Comparison of ENCODE assay signal across 1 cellular context in the genomic region with DNA sequence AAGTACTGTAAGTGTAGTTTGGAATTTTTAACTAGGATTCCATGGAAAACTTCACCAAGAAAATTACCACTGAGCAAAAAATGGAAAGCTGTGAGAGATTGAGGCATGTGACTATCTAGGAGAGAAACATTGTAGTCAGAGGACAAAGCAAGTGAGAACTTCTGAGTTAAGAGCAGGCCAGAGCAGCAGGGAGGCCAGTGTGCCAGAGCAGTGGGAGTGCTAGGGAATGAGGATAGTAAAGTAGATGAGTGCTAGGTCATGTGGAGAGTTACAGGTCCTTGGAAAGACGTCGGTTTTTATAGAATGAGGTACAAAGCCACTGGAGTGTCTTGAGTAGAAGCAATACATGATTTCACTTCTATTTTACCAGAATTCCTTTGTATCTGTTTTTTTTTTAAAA.
TF ChIP-seq lines count a peak whose summit lies in the region.

No MANE protein-coding gene starts in this region.

TF ChIP-seq in WTC11, 78 proteins besides CTCF, POLR2A, EP300 and RAD21 (continued from another document):
- TF ChIP-seq, protein P1, sequence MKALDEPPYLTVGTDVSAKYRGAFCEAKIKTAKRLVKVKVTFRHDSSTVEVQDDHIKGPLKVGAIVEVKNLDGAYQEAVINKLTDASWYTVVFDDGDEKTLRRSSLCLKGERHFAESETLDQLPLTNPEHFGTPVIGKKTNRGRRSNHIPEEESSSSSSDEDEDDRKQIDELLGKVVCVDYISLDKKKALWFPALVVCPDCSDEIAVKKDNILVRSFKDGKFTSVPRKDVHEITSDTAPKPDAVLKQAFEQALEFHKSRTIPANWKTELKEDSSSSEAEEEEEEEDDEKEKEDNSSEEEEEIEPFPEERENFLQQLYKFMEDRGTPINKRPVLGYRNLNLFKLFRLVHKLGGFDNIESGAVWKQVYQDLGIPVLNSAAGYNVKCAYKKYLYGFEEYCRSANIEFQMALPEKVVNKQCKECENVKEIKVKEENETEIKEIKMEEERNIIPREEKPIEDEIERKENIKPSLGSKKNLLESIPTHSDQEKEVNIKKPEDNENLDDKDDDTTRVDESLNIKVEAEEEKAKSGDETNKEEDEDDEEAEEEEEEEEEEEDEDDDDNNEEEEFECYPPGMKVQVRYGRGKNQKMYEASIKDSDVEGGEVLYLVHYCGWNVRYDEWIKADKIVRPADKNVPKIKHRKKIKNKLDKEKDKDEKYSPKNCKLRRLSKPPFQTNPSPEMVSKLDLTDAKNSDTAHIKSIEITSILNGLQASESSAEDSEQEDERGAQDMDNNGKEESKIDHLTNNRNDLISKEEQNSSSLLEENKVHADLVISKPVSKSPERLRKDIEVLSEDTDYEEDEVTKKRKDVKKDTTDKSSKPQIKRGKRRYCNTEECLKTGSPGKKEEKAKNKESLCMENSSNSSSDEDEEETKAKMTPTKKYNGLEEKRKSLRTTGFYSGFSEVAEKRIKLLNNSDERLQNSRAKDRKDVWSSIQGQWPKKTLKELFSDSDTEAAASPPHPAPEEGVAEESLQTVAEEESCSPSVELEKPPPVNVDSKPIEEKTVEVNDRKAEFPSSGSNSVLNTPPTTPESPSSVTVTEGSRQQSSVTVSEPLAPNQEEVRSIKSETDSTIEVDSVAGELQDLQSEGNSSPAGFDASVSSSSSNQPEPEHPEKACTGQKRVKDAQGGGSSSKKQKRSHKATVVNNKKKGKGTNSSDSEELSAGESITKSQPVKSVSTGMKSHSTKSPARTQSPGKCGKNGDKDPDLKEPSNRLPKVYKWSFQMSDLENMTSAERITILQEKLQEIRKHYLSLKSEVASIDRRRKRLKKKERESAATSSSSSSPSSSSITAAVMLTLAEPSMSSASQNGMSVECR (CRISPR knock-in tag; IDR thresholded peaks at IDR 0.05; ENCODE audit: borderline replicate concordance), result no peak
- TF ChIP-seq NFYB (CRISPR knock-in tag; conservative IDR thresholded peaks at IDR 0.05; ENCODE audit: low read depth), result no peak
- TF ChIP-seq ZNF317 (CRISPR knock-in tag; IDR thresholded peaks at IDR 0.05; ENCODE audit: borderline replicate concordance, low read depth), result no peak
- TF ChIP-seq ZNF416 (CRISPR knock-in tag; IDR thresholded peaks at IDR 0.05), result no peak
- no peak for TF ChIP-seq RORB (CRISPR knock-in tag; IDR thresholded peaks at IDR 0.05)
- TF ChIP-seq EMX1 (CRISPR knock-in tag; IDR thresholded peaks at IDR 0.05), result no peak
- no peak for TF ChIP-seq TCF7 (CRISPR knock-in tag; IDR thresholded peaks at IDR 0.05; ENCODE audit: low read depth)
- no peak for TF ChIP-seq ELF4 (CRISPR knock-in tag; IDR thresholded peaks at IDR 0.05; ENCODE audit: low read depth)
- TF ChIP-seq, protein P2, sequence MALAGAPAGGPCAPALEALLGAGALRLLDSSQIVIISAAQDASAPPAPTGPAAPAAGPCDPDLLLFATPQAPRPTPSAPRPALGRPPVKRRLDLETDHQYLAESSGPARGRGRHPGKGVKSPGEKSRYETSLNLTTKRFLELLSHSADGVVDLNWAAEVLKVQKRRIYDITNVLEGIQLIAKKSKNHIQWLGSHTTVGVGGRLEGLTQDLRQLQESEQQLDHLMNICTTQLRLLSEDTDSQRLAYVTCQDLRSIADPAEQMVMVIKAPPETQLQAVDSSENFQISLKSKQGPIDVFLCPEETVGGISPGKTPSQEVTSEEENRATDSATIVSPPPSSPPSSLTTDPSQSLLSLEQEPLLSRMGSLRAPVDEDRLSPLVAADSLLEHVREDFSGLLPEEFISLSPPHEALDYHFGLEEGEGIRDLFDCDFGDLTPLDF (CRISPR knock-in tag; IDR thresholded peaks at IDR 0.05), result no peak
- no peak for TF ChIP-seq FOXK1 (CRISPR knock-in tag; IDR thresholded peaks at IDR 0.05)
- TF ChIP-seq, protein P3, sequence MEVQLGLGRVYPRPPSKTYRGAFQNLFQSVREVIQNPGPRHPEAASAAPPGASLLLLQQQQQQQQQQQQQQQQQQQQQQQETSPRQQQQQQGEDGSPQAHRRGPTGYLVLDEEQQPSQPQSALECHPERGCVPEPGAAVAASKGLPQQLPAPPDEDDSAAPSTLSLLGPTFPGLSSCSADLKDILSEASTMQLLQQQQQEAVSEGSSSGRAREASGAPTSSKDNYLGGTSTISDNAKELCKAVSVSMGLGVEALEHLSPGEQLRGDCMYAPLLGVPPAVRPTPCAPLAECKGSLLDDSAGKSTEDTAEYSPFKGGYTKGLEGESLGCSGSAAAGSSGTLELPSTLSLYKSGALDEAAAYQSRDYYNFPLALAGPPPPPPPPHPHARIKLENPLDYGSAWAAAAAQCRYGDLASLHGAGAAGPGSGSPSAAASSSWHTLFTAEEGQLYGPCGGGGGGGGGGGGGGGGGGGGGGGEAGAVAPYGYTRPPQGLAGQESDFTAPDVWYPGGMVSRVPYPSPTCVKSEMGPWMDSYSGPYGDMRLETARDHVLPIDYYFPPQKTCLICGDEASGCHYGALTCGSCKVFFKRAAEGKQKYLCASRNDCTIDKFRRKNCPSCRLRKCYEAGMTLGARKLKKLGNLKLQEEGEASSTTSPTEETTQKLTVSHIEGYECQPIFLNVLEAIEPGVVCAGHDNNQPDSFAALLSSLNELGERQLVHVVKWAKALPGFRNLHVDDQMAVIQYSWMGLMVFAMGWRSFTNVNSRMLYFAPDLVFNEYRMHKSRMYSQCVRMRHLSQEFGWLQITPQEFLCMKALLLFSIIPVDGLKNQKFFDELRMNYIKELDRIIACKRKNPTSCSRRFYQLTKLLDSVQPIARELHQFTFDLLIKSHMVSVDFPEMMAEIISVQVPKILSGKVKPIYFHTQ (CRISPR knock-in tag; IDR thresholded peaks at IDR 0.05), result no peak
